ENCODE assay signal across 8 cellular contexts in the genomic region with DNA sequence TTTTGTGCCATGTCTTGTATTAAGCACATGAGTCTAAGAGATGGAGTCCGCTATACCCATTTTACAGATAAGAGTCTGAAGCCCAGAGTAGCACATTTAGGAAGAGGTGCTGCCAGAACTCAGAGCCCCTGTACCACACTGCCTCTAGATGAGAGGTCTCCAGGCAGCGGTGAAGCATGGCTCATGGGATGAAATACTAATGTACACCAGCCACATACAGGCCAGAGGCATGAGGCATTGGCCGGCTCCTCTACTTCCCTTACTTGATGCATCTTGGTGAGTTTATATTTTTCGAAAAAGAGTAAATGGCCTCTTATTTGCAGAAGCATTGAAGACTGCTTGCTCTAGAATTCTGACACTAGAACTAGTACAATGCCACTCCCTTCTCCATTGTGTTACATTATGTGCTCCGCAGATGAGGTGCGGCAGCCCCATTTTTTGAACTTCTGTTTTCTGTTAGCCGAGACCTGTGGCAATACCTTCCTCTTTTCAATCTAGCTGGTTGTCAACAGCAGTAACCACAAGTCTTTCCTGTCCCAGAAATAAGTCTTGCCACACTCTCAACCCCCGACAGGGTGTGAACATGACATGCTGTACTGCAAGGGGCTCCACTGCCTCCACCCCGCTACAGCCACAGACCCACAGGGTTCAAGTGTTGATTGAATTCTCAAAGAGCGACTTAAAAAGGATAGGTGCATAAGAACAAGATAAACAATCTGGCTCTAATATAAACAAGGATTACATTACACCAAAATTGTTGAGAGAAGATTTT.
DNase-seq lines count a peak whose midpoint lies in the region; ATAC-seq, FAIRE-seq and TF ChIP-seq lines count a peak whose summit lies in the region.

No MANE protein-coding gene starts in this region.

- DNase-seq in CD4-positive, alpha-beta T cell = peak; percentile 69 to 85 (median 74)
- DNase-seq in Kasumi-1 (lab: John Stamatoyannopoulos, UW) (peak; percentile 100), right atrium auricular region (ENCODE audit: low spot score) (peak; percentile 83), DMS53 (lab: John Stamatoyannopoulos, UW) (no peak), H54 (ENCODE audit: insufficient read length, low spot score) (no peak)
- peak; percentile 73 for DNase-seq in activated T-cell treated with anti-CD3 and anti-CD28 coated beads, Interleukin-2, amount 50 U/mL, for 1 hour
- DNase-seq in stimulated activated CD8-positive, alpha-beta memory T cell treated with anti-CD3 and anti-CD28 coated beads, Interleukin-4, amount 100 ng/mL, for 24 hours (ENCODE audit: low read depth) = peak; percentile 58

- no peak for TF ChIP-seq POLR2A in H54 (IDR thresholded peaks at IDR 0.05; ENCODE audit: low read depth, low read length)

- POLR2A ChIA-PET in CD4-positive, alpha-beta T cell (lab: Charles Lee) = interaction anchor here (0.6 to 19.5 kb wide), 25 partner anchors 13 to 523 kb away, joined by 3 to 1077 read pairs (median 4); a partner anchor contains a TSS

- ATAC-seq in CD4-positive, alpha-beta T cell (ENCODE audit: poor library complexity) = peak; percentile 62
- peak; percentile 64 for ATAC-seq in GM21515 (IDR thresholded peaks at IDR 0.05; ENCODE audit: unreplicated experiment)

- peaks cover 20% of the 10 kb centered on the region for H3K36me3 Mint-ChIP-seq in CD4-positive, alpha-beta T cell (ENCODE audit: low read depth)

- CTCF ChIA-PET in CD4-positive, alpha-beta T cell (lab: Charles Lee) = interaction anchor here (0.8 to 9.8 kb wide), 11 partner anchors 10 to 73 kb away, joined by 3 to 107 read pairs (median 5); no protein-coding TSS in a partner anchor

- peaks cover 8% of the 10 kb centered on the region for H3K36me3 ChIP-seq in right atrium auricular region

- no peaks in the 10 kb centered on the region for H3K27me3 Mint-ChIP-seq in CD4-positive, alpha-beta T cell

- peak overlapping the region; percentile 99 for H3K4me3 Mint-ChIP-seq in CD4-positive, alpha-beta T cell

- H3K9me3 Mint-ChIP-seq in CD4-positive, alpha-beta T cell = no peaks in the 10 kb centered on the region

- no peak overlapping the region for H3K4me3 ChIP-seq in right atrium auricular region

- no peaks in the 10 kb centered on the region for H3K9me3 ChIP-seq in CD4-positive, alpha-beta T cell (ENCODE audit: control insufficient read depth, low read length)
- H3K9me3 ChIP-seq in right atrium auricular region = no peaks in the 10 kb centered on the region

- TF ChIP-seq CTCF in CD4-positive, alpha-beta T cell (IDR thresholded peaks at IDR 0.05) = peak; percentile 31
- TF ChIP-seq CTCF in right atrium auricular region (IDR thresholded peaks at IDR 0.05) = no peak

- FAIRE-seq in H54 (lab: Jason Lieb, UNC) = no peak

- intact Hi-C loops in CD4-positive, alpha-beta T cell (cut with DNase I, micrococcal nuclease) = loop anchor here (1.0 to 10.0 kb wide), 4 partner anchors 13 to 156 kb away; a partner anchor contains a TSS

- H3K27ac ChIP-seq in CD4-positive, alpha-beta T cell (ENCODE audit: low read depth, low read length) = peak overlapping the region; percentile 96
- peak overlapping the region; percentile 83 to 87 for H3K27ac ChIP-seq in right atrium auricular region

- no peak overlapping the region for H3K27ac Mint-ChIP-seq in CD4-positive, alpha-beta T cell

- H3K4me1 Mint-ChIP-seq in CD4-positive, alpha-beta T cell (ENCODE audit: low read depth) = peaks cover 72% of the 10 kb centered on the region

- peaks cover 0 to 69% of the 10 kb centered on the region in 2 donors for H3K4me1 ChIP-seq in right atrium auricular region

- H3K27me3 ChIP-seq in CD4-positive, alpha-beta T cell (ENCODE audit: control insufficient read depth, insufficient read depth, low read length) = no peaks in the 10 kb centered on the region
- H3K27me3 ChIP-seq in right atrium auricular region = no peaks in the 10 kb centered on the region

Comparison
In these comparisons a context has a peak if more than half of its experiments do, and no peak if none do; other contexts are left out.
1. DNase-seq: peak in CD4-positive, alpha-beta T cell (10 of 10), Kasumi-1 (2 of 2), activated T-cell treated with anti-CD3 and anti-CD28 coated beads, Interleukin-2, amount 50 U/mL, for 1 hour (single experiment), right atrium auricular region (single experiment) and stimulated activated CD8-positive, alpha-beta memory T cell treated with anti-CD3 and anti-CD28 coated beads, Interleukin-4, amount 100 ng/mL, for 24 hours (single experiment); none in DMS53 (single experiment) and H54 (single experiment).